8 cellular contexts compared by ENCODE assay signal in the genomic region with DNA sequence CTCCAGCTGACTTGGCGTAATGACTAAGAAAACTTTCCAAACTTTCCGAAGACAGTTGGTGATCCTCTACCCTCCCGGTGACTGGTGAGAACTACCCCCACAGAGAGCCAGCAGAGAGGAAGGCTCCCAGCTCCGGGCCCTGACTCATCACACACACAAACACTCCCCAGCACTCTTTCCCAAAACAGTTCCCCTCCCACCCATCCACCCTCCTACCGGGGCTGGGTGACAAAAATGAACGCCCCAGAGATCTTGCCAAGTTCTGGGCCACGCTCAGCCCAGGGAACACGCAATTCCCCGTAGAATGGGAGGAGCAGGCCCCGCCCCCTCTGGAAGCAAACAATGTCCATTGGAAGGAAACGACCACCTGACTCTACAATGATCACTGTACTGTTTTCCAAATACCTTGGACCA. TPM values are rescaled to one million over a fixed set of nuclear protein-coding genes. Genes with fewer than 3 reads are reported as not detected.
A peak's percentile ranks its signal among the peaks of the same experiment; 100 is the strongest.
DNase-seq lines count a peak whose midpoint lies in the region; ATAC-seq lines count a peak whose summit lies in the region.

No MANE protein-coding gene starts in this region.

- DNase-seq in MG63 = peak; percentile 91
- DNase-seq in myocyte (ENCODE audit: low read depth) = peak; percentile 87
- DNase-seq in NCI-H2029 (lab: John Stamatoyannopoulos, UW) = no peak
- no peak for DNase-seq in NK-92 (lab: John Stamatoyannopoulos, UW; ENCODE audit: unreplicated experiment)
- DNase-seq in effector CD4-positive, alpha-beta T cell = no peak
- DNase-seq in germinal center (ENCODE audit: low spot score) = no peak

- H3K4me3 ChIP-seq in ACC112 (ENCODE audit: low read depth, low read length) (peak overlapping the region; percentile 51; the same call in 1 of the 2 replicates), MG63 (no peak overlapping the region)

- H2AFZ ChIP-seq in ACC112 (ENCODE audit: low read length, unreplicated experiment) = peak overlapping the region; percentile 2

- H3K27me3 ChIP-seq in ACC112 (ENCODE audit: insufficient read depth, low read length) (peaks cover 6% of the 10 kb centered on the region), MG63 (no peaks in the 10 kb centered on the region)

- H3K27ac ChIP-seq in ACC112 (ENCODE audit: low read depth, low read length) = no peak overlapping the region; the same call in 1 of the 2 replicates

- no peaks in the 10 kb centered on the region for H3K79me2 ChIP-seq in ACC112 (ENCODE audit: control insufficient read depth, insufficient read depth, low read length, unreplicated experiment)

- H3K36me3 ChIP-seq in ACC112 (ENCODE audit: insufficient read depth, low read length) = no peaks in the 10 kb centered on the region
- H3K36me3 ChIP-seq in MG63 = no peaks in the 10 kb centered on the region

- H3K9me3 ChIP-seq in MG63 = no peaks in the 10 kb centered on the region

- peaks cover 8% of the 10 kb centered on the region for H3K4me1 ChIP-seq in ACC112 (ENCODE audit: control insufficient read depth, insufficient read depth, low read length, unreplicated experiment)

- peak; percentile 40 for ATAC-seq in esophagus mucosa

RNA-seq across cellular contexts. Expression of a gene that starts 21.3 kb away (rescaled TPM):
- 5.7 and 5.8 TPM in 2 replicates for total RNA-seq in MG63 (2014; rRNA removed; shearing (Covaris generic); ENCODE audit: low replicate concordance)
- total RNA-seq in esophagus mucosa (1.7 TPM), myocyte (173 and 229 TPM in 2 replicates)
- 101 TPM for polyA plus RNA-seq in myocyte (2012)

Comparison
In these comparisons a context has a peak if more than half of its experiments do, and no peak if none do; other contexts are left out.
1. DNase-seq: peak in MG63 (single experiment) and myocyte (single experiment); none in NCI-H2029 (single experiment), NK-92 (single experiment), effector CD4-positive, alpha-beta T cell (single experiment) and germinal center (single experiment).
2. RNA of a gene that starts 21.3 kb away (total RNA-seq): 173 to 229 TPM in myocyte; 5.7 to 5.8 TPM in MG63 and 1.7 TPM in esophagus mucosa (single experiment); every median in the first group is over 10 times any median in the second.